Comparison of ENCODE assay signal across 9 cellular contexts in genomic region chr1:116489231-116489697, GRCh38.
A peak's percentile ranks its signal among the peaks of the same experiment; 100 is the strongest.
DNase-seq lines count a peak whose midpoint lies in the region; ATAC-seq, FAIRE-seq and TF ChIP-seq lines count a peak whose summit lies in the region.
"Had no signal": no experiment of that assay in that cellular context is flagged by ENCODE, and none has a peak within 500 bp of the region (broad histone marks: within the 10 kb centered on the region; RNA-seq: fewer than 3 reads in every experiment).

No MANE protein-coding gene starts in this region.

- H3K4me3 ChIP-seq in astrocyte (ENCODE audit: insufficient read depth, low read depth, low read length) = no peak overlapping the region
- no peak overlapping the region for H3K4me3 ChIP-seq in liver (ENCODE audit: low read depth in 1 of 3, low read length in 3 of 3)
- H3K4me3 ChIP-seq in smooth muscle cell = no peak overlapping the region
- H3K4me3 ChIP-seq: heart right ventricle had no signal

- no peak overlapping the region for H3K4me3 Mint-ChIP-seq in astrocyte (ENCODE audit: unreplicated experiment)

- no peak for FAIRE-seq in astrocyte (lab: Jason Lieb, UNC)

- H3K9ac ChIP-seq in astrocyte (ENCODE audit: low read length) = no peak overlapping the region
- no peak overlapping the region for H3K9ac ChIP-seq in liver (ENCODE audit: low read depth in 1 of 2, low read length in 2 of 2)
- H3K9ac ChIP-seq in smooth muscle cell (ENCODE audit: low read depth) = no peak overlapping the region

- H2AFZ ChIP-seq in astrocyte (ENCODE audit: low read depth, low read length) (no peak overlapping the region), smooth muscle cell (ENCODE audit: low read depth) (no peak overlapping the region)

- TF ChIP-seq CTCF in astrocyte (IDR thresholded peaks at IDR 0.05; ENCODE audit: insufficient read depth, low read depth, low read length) (no peak), liver (IDR thresholded peaks at IDR 0.05; ENCODE audit: low read depth, low read length, missing input control) (no peak), smooth muscle cell (IDR thresholded peaks at IDR 0.05; ENCODE audit: borderline replicate concordance, insufficient read depth, poor library complexity, severe bottlenecking) (no peak)

- H3K4me2 ChIP-seq in astrocyte (ENCODE audit: low read length) (peak overlapping the region; percentile 24), smooth muscle cell (no peak overlapping the region)

- H3K27me3 Mint-ChIP-seq in astrocyte (ENCODE audit: low read depth, unreplicated experiment) = no peaks in the 10 kb centered on the region

- H3K79me2 ChIP-seq in astrocyte (ENCODE audit: insufficient read depth, low read length) (no peaks in the 10 kb centered on the region), smooth muscle cell (ENCODE audit: low read depth) (no peaks in the 10 kb centered on the region)

- H3K4me1 ChIP-seq in astrocyte (ENCODE audit: insufficient read depth, low read length) = peaks cover 38% of the 10 kb centered on the region
- H3K4me1 ChIP-seq in liver (ENCODE audit: control insufficient read depth in 4 of 4, insufficient read depth in 4 of 4, low read length in 3 of 4) = peaks cover 4 to 40% (median 16%) of the 10 kb centered on the region in 4 donors
- H3K4me1 ChIP-seq in smooth muscle cell (ENCODE audit: low read depth) = peaks cover 5% of the 10 kb centered on the region

- no peak for TF ChIP-seq RAD21 in liver (IDR thresholded peaks at IDR 0.05)

- ATAC-seq in HG03097 (IDR thresholded peaks at IDR 0.05; ENCODE audit: low FRiP score, unreplicated experiment) = peak; percentile 44
- ATAC-seq in activated CD4-positive, CD25-positive, alpha-beta regulatory T cell treated with anti-CD3 and anti-CD28 coated beads, Interleukin-2, amount 50 U/mL, for 24 hours = no peak

- peaks cover 6% of the 10 kb centered on the region for H3K9me3 Mint-ChIP-seq in astrocyte (ENCODE audit: unreplicated experiment)

- H3K4me1 Mint-ChIP-seq in astrocyte (ENCODE audit: low read depth, unreplicated experiment) = peaks cover 43% of the 10 kb centered on the region

- no peaks in the 10 kb centered on the region for H3K36me3 Mint-ChIP-seq in astrocyte (ENCODE audit: low read depth, unreplicated experiment)

- H3K27ac ChIP-seq in astrocyte (ENCODE audit: low read depth, low read length) (no peak overlapping the region), liver (ENCODE audit: low read depth in 1 of 2, low read length in 2 of 2) (peak overlapping the region in 1 of 2 donors; percentile 21), smooth muscle cell (ENCODE audit: low read depth) (no peak overlapping the region)
- H3K27ac ChIP-seq: heart right ventricle had no signal

- DNase-seq in Ammon's horn (ENCODE audit: low spot score) (peak; percentile 59), astrocyte (ENCODE audit: low read depth) (peak; percentile 37), smooth muscle cell (lab: John Stamatoyannopoulos, UW; ENCODE audit: unreplicated experiment) (no peak), cortex of kidney (lab: John Stamatoyannopoulos, UW) (no peak)
- no peak for DNase-seq in stimulated activated CD8-positive, alpha-beta memory T cell treated with anti-CD3 and anti-CD28 coated beads, Interleukin-4, amount 100 ng/mL, for 48 hours
- DNase-seq: heart right ventricle had no signal

- H3K27ac Mint-ChIP-seq in astrocyte (ENCODE audit: unreplicated experiment) = no peak overlapping the region

- WGBS in liver = 70% methylated on average over 5 of the region's 5 CpGs
- 36% methylated on average over 5 of the region's 5 CpGs for WGBS in smooth muscle cell (ENCODE audit: low lambda C conversion rate)

- H3K27me3 ChIP-seq in astrocyte (ENCODE audit: insufficient read depth, low read length) = peaks cover 3% of the 10 kb centered on the region
- H3K27me3 ChIP-seq in liver (ENCODE audit: control insufficient read depth in 4 of 4, insufficient read depth in 4 of 4, low read length in 3 of 4) = no peaks in the 10 kb centered on the region
- H3K27me3 ChIP-seq in smooth muscle cell (ENCODE audit: low read depth) = no peaks in the 10 kb centered on the region
- H3K27me3 ChIP-seq: heart right ventricle had no signal

- H4K20me1 ChIP-seq in astrocyte (ENCODE audit: insufficient read depth, low read length) (no peaks in the 10 kb centered on the region), smooth muscle cell (ENCODE audit: low read depth) (no peaks in the 10 kb centered on the region)

- H3K36me3 ChIP-seq in astrocyte (ENCODE audit: insufficient read depth, low read length) (no peaks in the 10 kb centered on the region), liver (ENCODE audit: control insufficient read depth in 4 of 4, insufficient read depth in 3 of 4, low read depth in 1 of 4, low read length in 3 of 4) (no peaks in the 10 kb centered on the region), smooth muscle cell (ENCODE audit: low read depth) (no peaks in the 10 kb centered on the region)
- H3K36me3 ChIP-seq: heart right ventricle had no signal

- H3F3A ChIP-seq in smooth muscle cell (ENCODE audit: low read depth) = no peaks in the 10 kb centered on the region

- H3K9me3 ChIP-seq in astrocyte (ENCODE audit: insufficient read depth, low read depth, low read length) (no peaks in the 10 kb centered on the region), liver (ENCODE audit: control insufficient read depth in 4 of 4, low read length in 3 of 4) (no peaks in the 10 kb centered on the region), smooth muscle cell (replicated peaks; ENCODE audit: low read depth) (no peaks in the 10 kb centered on the region)
- H3K9me3 ChIP-seq: heart right ventricle had no signal

TF ChIP-seq in liver, 16 proteins besides CTCF, POLR2A, EP300 and RAD21:
- TF ChIP-seq JUND (IDR thresholded peaks at IDR 0.05) (peak in 1 of 2 donors; percentile 52), HNF4G (IDR thresholded peaks at IDR 0.05) (no peak), SP1 (IDR thresholded peaks at IDR 0.05) (peak; percentile 36)

Comparison
In these comparisons a context has a peak if more than half of its experiments do, and no peak if none do; other contexts are left out.
1. DNase-seq: peak in Ammon's horn (single experiment) and astrocyte (single experiment); none in smooth muscle cell (single experiment), stimulated activated CD8-positive, alpha-beta memory T cell treated with anti-CD3 and anti-CD28 coated beads, Interleukin-4, amount 100 ng/mL, for 48 hours (single experiment) and cortex of kidney (single experiment).